ENCODE assay signal across 22 cellular contexts in genomic region chr11:34264266-34265110, GRCh38.
DNase-seq lines count a peak whose midpoint lies in the region; ATAC-seq and TF ChIP-seq lines count a peak whose summit lies in the region.
"Had no signal": no experiment of that assay in that cellular context is flagged by ENCODE, and none has a peak within 500 bp of the region (broad histone marks: within the 10 kb centered on the region; RNA-seq: fewer than 3 reads in every experiment).

No MANE protein-coding gene starts in this region.

- no peak overlapping the region for H4K8ac ChIP-seq in trophoblast cell (ENCODE audit: low read depth, low read length)

- in situ Hi-C loops in G401 (cut with HindIII; ENCODE audit: low sequenced_read_pairs): no loop called here

- peak; percentile 14 for DNase-seq in G401 (ENCODE audit: low spot score)
- no peak for DNase-seq in ascending aorta (ENCODE audit: low spot score in 2 of 2)
- DNase-seq in hepatocyte (ENCODE audit: low spot score): no peak
- DNase-seq in trophoblast cell: no peak
- no peak for DNase-seq in HPDE6-E6E7 (ENCODE audit: extremely low spot score)
- no peak for DNase-seq in NCI-H1092 treated with DMSO at 0.1 percent for 48 hours (lab: John Stamatoyannopoulos, UW)
- DNase-seq: activated CD4-positive, alpha-beta T cell treated with anti-CD3 and anti-CD28 coated beads for 48 hours; activated naive CD4-positive, alpha-beta T cell treated with Interleukin-2 at 50 U/mL for 16 hours; activated T-cell treated with anti-CD3 and anti-CD28 coated beads, Interleukin-2, amount 50 U/mL, for 48 hours; CD4-positive, alpha-beta T cell; dorsolateral prefrontal cortex; HFFc6; naive thymus-derived CD8-positive, alpha-beta T cell; NCI-H1048; NCI-H187 treated with DMSO at 0.1 percent for 48 hours; NCI-H69; RPMI8226; stimulated activated CD4-positive, alpha-beta T cell treated with anti-CD3 and anti-CD28 coated beads, Interleukin-4, amount 100 ng/mL, for 4 hours; stimulated activated naive CD8-positive, alpha-beta T cell treated with anti-CD3 and anti-CD28 coated beads, Interleukin-15, Interleukin-2, amounts not matched to agents 100 U/mL and 50 U/mL, for 24 hours had no signal

- H3K79me2 ChIP-seq in hepatocyte (peaks cover 31% of the 10 kb centered on the region), trophoblast cell (ENCODE audit: control insufficient read depth, insufficient read depth, low read length, poor library complexity) (peaks cover 2% of the 10 kb centered on the region)

- H3K14ac ChIP-seq in trophoblast cell (ENCODE audit: low read length): peak overlapping the region; percentile 26

- H3K9me2 ChIP-seq in hepatocyte (replicated peaks; ENCODE audit: insufficient read depth): no peaks in the 10 kb centered on the region

- no peak for TF ChIP-seq CTCF in ascending aorta (IDR thresholded peaks at IDR 0.05)
- no peak for TF ChIP-seq CTCF in hepatocyte (IDR thresholded peaks at IDR 0.05; ENCODE audit: poor library complexity)

- H3K9me3 ChIP-seq in ascending aorta: no peaks in the 10 kb centered on the region
- H3K9me3 ChIP-seq in hepatocyte (ENCODE audit: low read depth): no peaks in the 10 kb centered on the region
- H3K9me3 ChIP-seq in trophoblast cell (ENCODE audit: insufficient read depth, low read depth, low read length): peaks cover 1% of the 10 kb centered on the region
- H3K9me3 ChIP-seq: right atrium auricular region had no signal

- ATAC-seq in HG02970 (IDR thresholded peaks at IDR 0.05; ENCODE audit: low FRiP score, unreplicated experiment) (no peak), GM21447 (IDR thresholded peaks at IDR 0.05; ENCODE audit: unreplicated experiment) (no peak)
- ATAC-seq: naive thymus-derived CD8-positive, alpha-beta T cell; stimulated activated naive CD8-positive, alpha-beta T cell treated with anti-CD3 and anti-CD28 coated beads, Interleukin-15, Interleukin-2, amounts not matched to agents 100 U/mL and 50 U/mL, for 24 hours had no signal

- peak overlapping the region; percentile 56 for H2AK5ac ChIP-seq in trophoblast cell (ENCODE audit: low read length)

- peak overlapping the region; percentile 42 to 61 for H3K27ac ChIP-seq in ascending aorta
- peak overlapping the region; percentile 66 for H3K27ac ChIP-seq in hepatocyte
- no peak overlapping the region for H3K27ac ChIP-seq in trophoblast cell (ENCODE audit: low read depth, low read length)

- no peak overlapping the region for H3K4ac ChIP-seq in trophoblast cell (ENCODE audit: low read depth, low read length)

- H4K20me1 ChIP-seq in hepatocyte (ENCODE audit: insufficient read depth, poor library complexity, severe bottlenecking): no peaks in the 10 kb centered on the region

- WGBS in hepatocyte (ENCODE audit: low lambda C conversion rate, missing lambda C conversion rate): 92% methylated on average over 11 of the region's 11 CpGs
- no CpG with 5 or more reads among the region's 11 CpGs for WGBS in trophoblast cell (ENCODE audit: extremely low coverage, insufficient coverage, insufficient read length)

- H2AFZ ChIP-seq in hepatocyte (no peak overlapping the region), trophoblast cell (ENCODE audit: insufficient read depth, low read length, poor library complexity) (no peak overlapping the region)

- peak overlapping the region; percentile 38 for H3K18ac ChIP-seq in trophoblast cell (ENCODE audit: low read length)

- H3K4me3 ChIP-seq in ascending aorta (no peak overlapping the region), hepatocyte (no peak overlapping the region), trophoblast cell (ENCODE audit: low read depth, low read length) (no peak overlapping the region)
- H3K4me3 ChIP-seq: dorsolateral prefrontal cortex, right atrium auricular region had no signal

- no peak overlapping the region for H3K23ac ChIP-seq in trophoblast cell (ENCODE audit: low read length)

- H3K36me3 ChIP-seq in ascending aorta (no peaks in the 10 kb centered on the region), hepatocyte (replicated peaks; ENCODE audit: insufficient read depth, low read depth) (no peaks in the 10 kb centered on the region), trophoblast cell (ENCODE audit: control insufficient read depth in 1 of 2, insufficient read depth in 2 of 2, low read length in 2 of 2) (no peaks in the 10 kb centered on the region)
- H3K36me3 ChIP-seq: right atrium auricular region had no signal

- H3K27me3 ChIP-seq in ascending aorta: no peaks in the 10 kb centered on the region
- no peaks in the 10 kb centered on the region for H3K27me3 ChIP-seq in hepatocyte
- no peaks in the 10 kb centered on the region for H3K27me3 ChIP-seq in trophoblast cell (ENCODE audit: insufficient read depth, low read length)
- H3K27me3 ChIP-seq: right atrium auricular region had no signal

- peaks cover 7% of the 10 kb centered on the region for H3K79me1 ChIP-seq in trophoblast cell (ENCODE audit: low read length)

- no peak overlapping the region for H2BK5ac ChIP-seq in trophoblast cell (ENCODE audit: low read depth, low read length, poor library complexity)

- intact Hi-C loops in ascending aorta (cut with DNase I): loop anchor here (5.0 to 10.0 kb wide), 4 partner anchors 42 to 1100 kb away; partner anchors contain the start of gene CAT

- no peak overlapping the region for H4K12ac ChIP-seq in trophoblast cell (ENCODE audit: low read depth, low read length)

- H3K4me2 ChIP-seq in hepatocyte: no peak overlapping the region
- no peak overlapping the region for H3K4me2 ChIP-seq in trophoblast cell (ENCODE audit: low read length)

- H2BK12ac ChIP-seq in trophoblast cell (ENCODE audit: low read length): peak overlapping the region; percentile 63

- H4K91ac ChIP-seq in trophoblast cell (ENCODE audit: low read depth, low read length): peak overlapping the region; percentile 42

- H3K9ac ChIP-seq in trophoblast cell (ENCODE audit: low read length): no peak overlapping the region

- peaks cover 3 to 37% of the 10 kb centered on the region in 2 donors for H3K4me1 ChIP-seq in ascending aorta
- peaks cover 21% of the 10 kb centered on the region for H3K4me1 ChIP-seq in hepatocyte (ENCODE audit: insufficient read depth)
- peaks cover 19 to 21% of the 10 kb centered on the region in 2 experiments for H3K4me1 ChIP-seq in trophoblast cell (ENCODE audit: control insufficient read depth in 1 of 2, insufficient read depth in 2 of 2, low read length in 2 of 2)

- H2BK120ac ChIP-seq in trophoblast cell (ENCODE audit: insufficient read depth, low read length, poor library complexity): peak overlapping the region; percentile 25
